Comparison of ENCODE assay signal across 15 cellular contexts in genomic region chr10:48838830-48839229, GRCh38.
DNase-seq lines count a peak whose midpoint lies in the region; ATAC-seq lines count a peak whose summit lies in the region.
"Had no signal": no experiment of that assay in that cellular context is flagged by ENCODE, and none has a peak within 500 bp of the region (broad histone marks: within the 10 kb centered on the region; RNA-seq: fewer than 3 reads in every experiment).

No MANE protein-coding gene starts in this region.

- H3K36me3 Mint-ChIP-seq in memory B cell, result peaks cover 44% of the 10 kb centered on the region

- H3K4me3 Mint-ChIP-seq in memory B cell, result no peak overlapping the region

- H3K27me3 Mint-ChIP-seq in memory B cell, result no peaks in the 10 kb centered on the region

- H3K4me1 Mint-ChIP-seq in memory B cell, result peaks cover 8% of the 10 kb centered on the region

- DNase-seq in NCI-H748 (lab: John Stamatoyannopoulos, UW; ENCODE audit: unreplicated experiment) (peak; percentile 28), NCI-H748 treated with DMSO at 0.1 percent for 48 hours (lab: John Stamatoyannopoulos, UW) (no peak), memory B cell (ENCODE audit: low spot score in 2 of 2) (no peak), retina (peak; percentile 11), SKM-1 treated with dmso at 0.1 percent for 144 hours (lab: John Stamatoyannopoulos, UW; ENCODE audit: unreplicated experiment) (no peak), NOMO-1 (lab: John Stamatoyannopoulos, UW; ENCODE audit: unreplicated experiment in 2 of 2) (no peak)
- DNase-seq: C1 segment of cervical spinal cord, GF-D8, MG63, NCI-H1092 treated with DMSO at 0.1 percent for 48 hours, NCI-H1930, NCI-H2171 treated with DMSO at 0.1 percent for 48 hours, NCI-H524, SHP77 treated with DMSO at 0.1 percent for 48 hours had no signal

- H3K27ac Mint-ChIP-seq in memory B cell, result peak overlapping the region; percentile 19

- ATAC-seq in memory B cell (ENCODE audit: low read depth) (no peak), GM18498 (IDR thresholded peaks at IDR 0.05; ENCODE audit: unreplicated experiment) (no peak)

- no peaks in the 10 kb centered on the region for H3K9me3 Mint-ChIP-seq in memory B cell

Comparison
In these comparisons a context has a peak if more than half of its experiments do, and no peak if none do; other contexts are left out.
1. DNase-seq: peak in NCI-H748 (single experiment) and retina (single experiment); none in NCI-H748 treated with DMSO at 0.1 percent for 48 hours (single experiment), memory B cell (0 of 2), SKM-1 treated with dmso at 0.1 percent for 144 hours (single experiment) and NOMO-1 (0 of 2).